16 cellular contexts compared by ENCODE assay signal in genomic region chr1:183522104-183522503, GRCh38. TPM values are rescaled to one million over a fixed set of nuclear protein-coding genes. Genes with fewer than 3 reads are reported as not detected.
DNase-seq lines count a peak whose midpoint lies in the region; ATAC-seq and FAIRE-seq lines count a peak whose summit lies in the region.
"Had no signal": no experiment of that assay in that cellular context is flagged by ENCODE, and none has a peak within 500 bp of the region (broad histone marks: within the 10 kb centered on the region; RNA-seq: fewer than 3 reads in every experiment).

No MANE protein-coding gene starts in this region.

- no peak overlapping the region for H3K4me3 Mint-ChIP-seq in activated naive CD4-positive, alpha-beta T cell treated with anti-CD3 and anti-CD28 coated beads, Interleukin-2, amount 50 U/mL, for 24 hours
- no peak overlapping the region for H3K4me3 Mint-ChIP-seq in activated T-helper 17 cell treated with anti-CD3 and anti-CD28 coated beads, Interleukin-2, amount 50 U/mL, for 72 hours
- H3K4me3 Mint-ChIP-seq in stimulated activated naive B cell treated with anti-CD40 and anti-IgM and Interleukin-4, amounts not matched to agents 10 μg/mL and 1 μg/mL and 100 μg/mL, for 72 hours = no peak overlapping the region
- no peak overlapping the region for H3K4me3 Mint-ChIP-seq in activated CD4-positive, alpha-beta memory T cell treated with anti-CD3 and anti-CD28 coated beads, Interleukin-2, amount 10 ng/mL, durations not matched to agents 7 days and 5 days
- H3K4me3 Mint-ChIP-seq: CD4-positive, alpha-beta T cell; H9 had no signal

- peak overlapping the region; percentile 51 for H3K27ac Mint-ChIP-seq in activated naive CD4-positive, alpha-beta T cell treated with anti-CD3 and anti-CD28 coated beads, Interleukin-2, amount 50 U/mL, for 24 hours
- peak overlapping the region; percentile 33 for H3K27ac Mint-ChIP-seq in activated T-helper 17 cell treated with anti-CD3 and anti-CD28 coated beads, Interleukin-2, amount 50 U/mL, for 72 hours
- H3K27ac Mint-ChIP-seq in stimulated activated naive B cell treated with anti-CD40 and anti-IgM and Interleukin-4, amounts not matched to agents 10 μg/mL and 1 μg/mL and 100 μg/mL, for 72 hours = peak overlapping the region; percentile 11
- no peak overlapping the region for H3K27ac Mint-ChIP-seq in activated CD4-positive, alpha-beta memory T cell treated with anti-CD3 and anti-CD28 coated beads, Interleukin-2, amount 10 ng/mL, durations not matched to agents 7 days and 5 days
- H3K27ac Mint-ChIP-seq: CD4-positive, alpha-beta T cell; H9 had no signal

- POLR2A ChIA-PET in activated CD4-positive, alpha-beta memory T cell treated with anti-CD3 and anti-CD28 coated beads, Interleukin-2, amount 10 ng/mL, durations not matched to agents 7 days and 5 days (lab: Charles Lee) = interaction anchor here (0.9 kb wide), 1 partner anchor 49 kb away, joined by 3 read pairs; no protein-coding TSS in a partner anchor

- DNase-seq in activated naive CD4-positive, alpha-beta T cell treated with Interleukin-2 at 50 U/mL for 16 hours = no peak
- no peak for DNase-seq in GM18507 (ENCODE audit: extremely low spot score, insufficient read length, low read depth)
- no peak for DNase-seq in stimulated activated naive B cell treated with anti-CD40 and anti-IgM and Interleukin-4, amounts not matched to agents 10 μg/mL and 1 μg/mL and 100 μg/mL, for 72 hours
- DNase-seq in activated CD4-positive, alpha-beta memory T cell treated with anti-CD3 and anti-CD28 coated beads, Interleukin-2, amount 10 ng/mL, durations not matched to agents 7 days and 5 days = no peak
- DNase-seq: BE2C; C1 segment of cervical spinal cord; CD4-positive, alpha-beta T cell; DMS153; DMS79; GDM1; H9 had no signal

- H3K36me3 Mint-ChIP-seq in activated naive CD4-positive, alpha-beta T cell treated with anti-CD3 and anti-CD28 coated beads, Interleukin-2, amount 50 U/mL, for 24 hours = peaks cover 23% of the 10 kb centered on the region
- peaks cover 94% of the 10 kb centered on the region for H3K36me3 Mint-ChIP-seq in activated T-helper 17 cell treated with anti-CD3 and anti-CD28 coated beads, Interleukin-2, amount 50 U/mL, for 72 hours (ENCODE audit: low read depth)
- peaks cover 24 to 40% of the 10 kb centered on the region in 2 donors for H3K36me3 Mint-ChIP-seq in stimulated activated naive B cell treated with anti-CD40 and anti-IgM and Interleukin-4, amounts not matched to agents 10 μg/mL and 1 μg/mL and 100 μg/mL, for 72 hours
- peaks cover 50% of the 10 kb centered on the region for H3K36me3 Mint-ChIP-seq in activated CD4-positive, alpha-beta memory T cell treated with anti-CD3 and anti-CD28 coated beads, Interleukin-2, amount 10 ng/mL, durations not matched to agents 7 days and 5 days (ENCODE audit: low read depth)

- CTCF ChIA-PET in activated CD4-positive, alpha-beta memory T cell treated with anti-CD3 and anti-CD28 coated beads, Interleukin-2, amount 10 ng/mL, durations not matched to agents 7 days and 5 days (lab: Charles Lee) = interaction anchor here (0.7 to 1.2 kb wide), 2 partner anchors 52 to 199 kb away, joined by 3 to 4 read pairs; no protein-coding TSS in a partner anchor

- no peaks in the 10 kb centered on the region for H3K9me3 Mint-ChIP-seq in activated naive CD4-positive, alpha-beta T cell treated with anti-CD3 and anti-CD28 coated beads, Interleukin-2, amount 50 U/mL, for 24 hours
- H3K9me3 Mint-ChIP-seq in activated T-helper 17 cell treated with anti-CD3 and anti-CD28 coated beads, Interleukin-2, amount 50 U/mL, for 72 hours = no peaks in the 10 kb centered on the region
- no peaks in the 10 kb centered on the region for H3K9me3 Mint-ChIP-seq in stimulated activated naive B cell treated with anti-CD40 and anti-IgM and Interleukin-4, amounts not matched to agents 10 μg/mL and 1 μg/mL and 100 μg/mL, for 72 hours
- H3K9me3 Mint-ChIP-seq in activated CD4-positive, alpha-beta memory T cell treated with anti-CD3 and anti-CD28 coated beads, Interleukin-2, amount 10 ng/mL, durations not matched to agents 7 days and 5 days = no peaks in the 10 kb centered on the region
- H3K9me3 Mint-ChIP-seq: CD4-positive, alpha-beta T cell; H9 had no signal

- FAIRE-seq in GM18507 (lab: Jason Lieb, UNC) = peak; percentile 54
- FAIRE-seq: GM12892, H1 had no signal

- no peak for ATAC-seq in activated T-helper 17 cell treated with anti-CD3 and anti-CD28 coated beads, Interleukin-2, amount 50 U/mL, for 72 hours (replicated peaks)
- ATAC-seq in stimulated activated naive B cell treated with anti-CD40 and anti-IgM and Interleukin-4, amounts not matched to agents 10 μg/mL and 1 μg/mL and 100 μg/mL, for 72 hours (replicated peaks) = no peak
- ATAC-seq in GM19035 (IDR thresholded peaks at IDR 0.05; ENCODE audit: unreplicated experiment) = no peak

- peaks cover 4% of the 10 kb centered on the region for H3K4me1 Mint-ChIP-seq in activated naive CD4-positive, alpha-beta T cell treated with anti-CD3 and anti-CD28 coated beads, Interleukin-2, amount 50 U/mL, for 24 hours
- H3K4me1 Mint-ChIP-seq in activated T-helper 17 cell treated with anti-CD3 and anti-CD28 coated beads, Interleukin-2, amount 50 U/mL, for 72 hours = peaks cover 8% of the 10 kb centered on the region
- no peaks in the 10 kb centered on the region for H3K4me1 Mint-ChIP-seq in stimulated activated naive B cell treated with anti-CD40 and anti-IgM and Interleukin-4, amounts not matched to agents 10 μg/mL and 1 μg/mL and 100 μg/mL, for 72 hours
- H3K4me1 Mint-ChIP-seq in activated CD4-positive, alpha-beta memory T cell treated with anti-CD3 and anti-CD28 coated beads, Interleukin-2, amount 10 ng/mL, durations not matched to agents 7 days and 5 days = peaks cover 4% of the 10 kb centered on the region
- H3K4me1 Mint-ChIP-seq: H9 had no signal

- no peaks in the 10 kb centered on the region for H3K27me3 Mint-ChIP-seq in activated naive CD4-positive, alpha-beta T cell treated with anti-CD3 and anti-CD28 coated beads, Interleukin-2, amount 50 U/mL, for 24 hours
- H3K27me3 Mint-ChIP-seq in activated T-helper 17 cell treated with anti-CD3 and anti-CD28 coated beads, Interleukin-2, amount 50 U/mL, for 72 hours = no peaks in the 10 kb centered on the region
- H3K27me3 Mint-ChIP-seq in stimulated activated naive B cell treated with anti-CD40 and anti-IgM and Interleukin-4, amounts not matched to agents 10 μg/mL and 1 μg/mL and 100 μg/mL, for 72 hours = no peaks in the 10 kb centered on the region
- H3K27me3 Mint-ChIP-seq in activated CD4-positive, alpha-beta memory T cell treated with anti-CD3 and anti-CD28 coated beads, Interleukin-2, amount 10 ng/mL, durations not matched to agents 7 days and 5 days = no peaks in the 10 kb centered on the region
- H3K27me3 Mint-ChIP-seq: CD4-positive, alpha-beta T cell had no signal

RNA-seq across cellular contexts. Expression of gene SMG7, which starts 49.8 kb away (rescaled TPM):
- 10 to 100 TPM; 56.1 to 66.3 TPM for total RNA-seq in activated T-helper 17 cell treated with anti-CD3 and anti-CD28 coated beads, Interleukin-2, amount 50 U/mL, for 72 hours
- 10 to 100 TPM; 74.8 to 76.8 TPM for total RNA-seq in activated CD4-positive, alpha-beta memory T cell treated with anti-CD3 and anti-CD28 coated beads, Interleukin-2, amount 10 ng/mL, durations not matched to agents 7 days and 5 days
